6 cellular contexts compared by ENCODE assay signal in the genomic region with DNA sequence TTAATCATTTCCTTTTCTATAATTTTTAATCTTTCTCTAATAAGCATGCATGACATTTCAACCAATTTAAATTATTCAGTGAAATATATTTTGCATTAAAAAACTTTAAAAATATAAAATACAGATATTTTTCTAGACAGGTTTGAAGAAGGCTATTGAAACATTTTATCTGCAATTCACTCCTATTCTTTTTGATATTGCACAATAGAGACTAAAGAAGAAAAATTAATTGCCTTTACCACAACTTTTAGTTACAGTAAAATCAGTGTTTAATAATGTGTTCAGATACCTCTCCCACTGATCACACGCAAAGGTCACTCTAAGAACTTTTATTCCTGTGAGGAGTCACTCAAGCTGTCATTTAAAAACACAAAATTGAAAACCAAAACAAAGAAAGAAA.
"Had no signal": no experiment of that assay in that cellular context is flagged by ENCODE, and none has a peak within 500 bp of the region (broad histone marks: within the 10 kb centered on the region; RNA-seq: fewer than 3 reads in every experiment).

No MANE protein-coding gene starts in this region.

- ATAC-seq: HepG2, K562 had no signal

- H3K4me3 Mint-ChIP-seq: IgD-negative memory B cell had no signal

- H3K27me3 Mint-ChIP-seq: IgD-negative memory B cell had no signal

- DNase-seq: KBM-7, KG1 had no signal

- H3K27ac ChIP-seq: HL-60 had no signal

- H3K27ac Mint-ChIP-seq: IgD-negative memory B cell had no signal

- H3K4me3 ChIP-seq: K562 had no signal

- H3K36me3 Mint-ChIP-seq: IgD-negative memory B cell had no signal

- H3K9me3 Mint-ChIP-seq: IgD-negative memory B cell had no signal
